Comparison of ENCODE assay signal across 1 cellular context in the genomic region with DNA sequence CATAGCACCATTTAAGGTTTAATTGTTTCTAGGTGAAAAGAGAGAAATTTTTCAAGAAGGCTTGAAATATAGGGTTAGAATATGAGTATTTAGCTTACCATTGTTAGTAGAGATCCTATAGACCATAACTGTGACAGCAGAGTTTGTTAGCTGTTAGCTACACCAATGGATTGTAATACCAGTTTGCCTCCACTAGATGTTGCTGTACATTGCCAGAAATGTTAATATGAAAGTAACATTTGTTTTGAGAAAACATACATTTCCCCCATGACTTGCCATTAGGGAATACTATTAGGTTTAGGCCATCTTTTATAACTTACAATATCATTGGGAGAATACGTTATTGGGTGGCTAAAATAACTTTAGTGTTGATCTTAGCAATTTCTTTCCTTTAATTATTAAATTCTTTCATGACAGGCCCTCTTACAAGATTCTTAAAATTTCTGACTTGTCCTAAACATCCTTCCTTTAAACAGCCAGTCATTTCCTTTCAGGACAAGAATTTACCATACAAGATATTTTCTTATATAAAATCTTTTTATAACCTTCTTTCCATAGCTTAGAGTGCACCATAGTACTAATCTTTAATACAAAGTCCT.
TF ChIP-seq lines count a peak whose summit lies in the region.

No MANE protein-coding gene starts in this region.

TF ChIP-seq in H1, 55 proteins besides CTCF, POLR2A, EP300 and RAD21:
- TF ChIP-seq, protein P1, sequence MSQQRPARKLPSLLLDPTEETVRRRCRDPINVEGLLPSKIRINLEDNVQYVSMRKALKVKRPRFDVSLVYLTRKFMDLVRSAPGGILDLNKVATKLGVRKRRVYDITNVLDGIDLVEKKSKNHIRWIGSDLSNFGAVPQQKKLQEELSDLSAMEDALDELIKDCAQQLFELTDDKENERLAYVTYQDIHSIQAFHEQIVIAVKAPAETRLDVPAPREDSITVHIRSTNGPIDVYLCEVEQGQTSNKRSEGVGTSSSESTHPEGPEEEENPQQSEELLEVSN (IDR thresholded peaks at IDR 0.05) = no peak
- TF ChIP-seq RBBP5 (IDR thresholded peaks at IDR 0.05; ENCODE audit: borderline replicate concordance, low read depth, low read length) (no peak), SUZ12 (IDR thresholded peaks at IDR 0.05; ENCODE audit: low read length) (no peak), NRF1 (IDR thresholded peaks at IDR 0.05; ENCODE audit: low read depth, low read length) (no peak), SP2 (IDR thresholded peaks at IDR 0.05; ENCODE audit: low read length) (no peak)
TF ChIP-seq in H1: peak in this region for 0.
